8 cellular contexts compared by ENCODE assay signal in the genomic region with DNA sequence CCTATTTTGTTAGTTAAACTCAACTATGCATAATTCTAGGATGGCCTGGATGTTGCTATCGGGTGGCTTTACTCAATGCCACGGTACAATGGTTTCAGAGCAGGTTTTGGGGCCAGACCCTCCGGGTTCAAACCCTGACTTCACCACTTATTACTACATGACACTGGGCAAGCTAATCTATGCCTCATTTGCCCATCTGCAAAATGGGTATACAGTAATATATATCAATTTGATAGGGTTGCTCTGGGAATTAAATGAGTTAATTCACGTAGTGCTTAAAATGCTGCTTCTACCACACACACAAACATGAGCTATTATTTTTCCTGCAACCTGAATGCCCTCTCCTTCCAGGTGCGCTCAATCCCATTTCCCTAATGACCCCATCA. TPM values are rescaled to one million over a fixed set of nuclear protein-coding genes. Genes with fewer than 3 reads are reported as not detected.
DNase-seq lines count a peak whose midpoint lies in the region; ATAC-seq lines count a peak whose summit lies in the region.

No MANE protein-coding gene starts in this region.

- no peaks in the 10 kb centered on the region for H3K27me3 Mint-ChIP-seq in activated T-helper 17 cell treated with anti-CD3 and anti-CD28 coated beads, Interleukin-2, amount 50 U/mL, for 72 hours

- ATAC-seq in activated T-helper 17 cell treated with anti-CD3 and anti-CD28 coated beads, Interleukin-2, amount 50 U/mL, for 72 hours (replicated peaks) = no peak
- no peak for ATAC-seq in stimulated activated effector memory CD8-positive, alpha-beta T cell treated with anti-CD3 and anti-CD28 coated beads, Interleukin-12 subunit alpha, Interleukin-12 subunit beta, amount 100 ng/mL, for 72 hours

- H3K4me1 ChIP-seq in iPS-15b (ENCODE audit: control insufficient read depth, insufficient read depth, low read length) = peaks cover 12% of the 10 kb centered on the region

- peaks cover 28% of the 10 kb centered on the region for H3K4me1 Mint-ChIP-seq in activated T-helper 17 cell treated with anti-CD3 and anti-CD28 coated beads, Interleukin-2, amount 50 U/mL, for 72 hours
- H3K4me1 Mint-ChIP-seq in stimulated activated effector memory CD8-positive, alpha-beta T cell treated with anti-CD3 and anti-CD28 coated beads, Interleukin-12 subunit alpha, Interleukin-12 subunit beta, amount 100 ng/mL, for 72 hours = peaks cover 30% of the 10 kb centered on the region

- H3K36me3 ChIP-seq in iPS-15b (ENCODE audit: control insufficient read depth, insufficient read depth, low read length) = no peaks in the 10 kb centered on the region

- no peaks in the 10 kb centered on the region for H3K9me3 Mint-ChIP-seq in activated T-helper 17 cell treated with anti-CD3 and anti-CD28 coated beads, Interleukin-2, amount 50 U/mL, for 72 hours
- H3K9me3 Mint-ChIP-seq in stimulated activated effector memory CD8-positive, alpha-beta T cell treated with anti-CD3 and anti-CD28 coated beads, Interleukin-12 subunit alpha, Interleukin-12 subunit beta, amount 100 ng/mL, for 72 hours = no peaks in the 10 kb centered on the region

- peak overlapping the region; percentile 94 for H3K4me3 Mint-ChIP-seq in activated T-helper 17 cell treated with anti-CD3 and anti-CD28 coated beads, Interleukin-2, amount 50 U/mL, for 72 hours
- H3K4me3 Mint-ChIP-seq in stimulated activated effector memory CD8-positive, alpha-beta T cell treated with anti-CD3 and anti-CD28 coated beads, Interleukin-12 subunit alpha, Interleukin-12 subunit beta, amount 100 ng/mL, for 72 hours = peak overlapping the region; percentile 95

- no peaks in the 10 kb centered on the region for H3K9me3 ChIP-seq in iPS-15b (ENCODE audit: control insufficient read depth, insufficient read depth, low read length)

- H3K27me3 ChIP-seq in iPS-15b (ENCODE audit: control insufficient read depth, insufficient read depth, low read length) = no peaks in the 10 kb centered on the region

- H3K4me3 ChIP-seq in iPS-15b (ENCODE audit: low read depth, low read length) = peak overlapping the region; percentile 90

- H3K9ac ChIP-seq in iPS-15b (ENCODE audit: low read depth, low read length) = peak overlapping the region; percentile 92

- peak overlapping the region; percentile 97 for H3K27ac Mint-ChIP-seq in activated T-helper 17 cell treated with anti-CD3 and anti-CD28 coated beads, Interleukin-2, amount 50 U/mL, for 72 hours
- peak overlapping the region; percentile 98 for H3K27ac Mint-ChIP-seq in stimulated activated effector memory CD8-positive, alpha-beta T cell treated with anti-CD3 and anti-CD28 coated beads, Interleukin-12 subunit alpha, Interleukin-12 subunit beta, amount 100 ng/mL, for 72 hours

- DNase-seq in HT-29 (ENCODE audit: low spot score) (peak; percentile 15), COR-L47 (lab: John Stamatoyannopoulos, UW) (no peak), NCI-H2029 (lab: John Stamatoyannopoulos, UW) (no peak), globus pallidus (ENCODE audit: low spot score) (no peak), amygdala (lab: John Stamatoyannopoulos, UW) (no peak)
- DNase-seq in stimulated activated effector memory CD8-positive, alpha-beta T cell treated with anti-CD3 and anti-CD28 coated beads, Interleukin-12 subunit alpha, Interleukin-12 subunit beta, amount 100 ng/mL, for 72 hours (ENCODE audit: low spot score in 2 of 2) = no peak

- H3K36me3 Mint-ChIP-seq in activated T-helper 17 cell treated with anti-CD3 and anti-CD28 coated beads, Interleukin-2, amount 50 U/mL, for 72 hours (ENCODE audit: low read depth) = peaks cover 32% of the 10 kb centered on the region
- peaks cover 16% of the 10 kb centered on the region for H3K36me3 Mint-ChIP-seq in stimulated activated effector memory CD8-positive, alpha-beta T cell treated with anti-CD3 and anti-CD28 coated beads, Interleukin-12 subunit alpha, Interleukin-12 subunit beta, amount 100 ng/mL, for 72 hours

RNA-seq across cellular contexts. Expression of a gene that starts 0.8 kb away (rescaled TPM):
- 63.8 and 67.8 TPM in 2 replicates for total RNA-seq in HT-29 (2014; rRNA removed; shearing (Covaris generic))
- total RNA-seq in activated T-helper 17 cell treated with anti-CD3 and anti-CD28 coated beads, Interleukin-2, amount 50 U/mL, for 72 hours = 10 to 100 TPM; 79.2 to 91.4 TPM
